15 cellular contexts compared by ENCODE assay signal in the genomic region with DNA sequence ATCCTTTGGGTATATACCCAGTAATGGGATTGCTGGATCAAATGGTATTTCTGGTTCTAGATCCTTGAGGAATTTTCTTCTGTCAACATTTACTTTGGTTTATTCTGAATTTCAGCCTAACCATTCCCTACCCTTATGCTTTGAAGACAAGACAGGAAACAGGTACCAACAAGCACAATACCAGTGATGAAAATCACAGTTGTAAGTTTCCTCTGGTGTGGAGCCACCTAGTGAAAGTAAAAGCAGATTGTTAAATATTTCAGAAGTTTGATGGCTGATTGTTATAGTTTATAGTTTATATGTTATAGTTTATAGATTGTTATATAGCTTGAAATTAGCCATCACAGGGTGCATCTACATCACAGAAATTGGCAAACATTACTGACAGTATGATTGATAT.
A peak's percentile ranks its signal among the peaks of the same experiment; 100 is the strongest.
DNase-seq lines count a peak whose midpoint lies in the region; ATAC-seq and TF ChIP-seq lines count a peak whose summit lies in the region.
"Had no signal": no experiment of that assay in that cellular context is flagged by ENCODE, and none has a peak within 500 bp of the region (broad histone marks: within the 10 kb centered on the region; RNA-seq: fewer than 3 reads in every experiment).

No MANE protein-coding gene starts in this region.

- peak; percentile 19; the same call in 1 of the 2 replicates for TF ChIP-seq RAD21 in Ishikawa (IDR thresholded peaks at IDR 0.05; ENCODE audit: low read depth)

- DNase-seq in ELR (ENCODE audit: low read depth): peak; percentile 47
- DNase-seq in fibroblast of pulmonary artery (ENCODE audit: low read depth): peak; percentile 14
- no peak for DNase-seq in activated CD4-positive, alpha-beta T cell treated with anti-CD3 and anti-CD28 coated beads for 1 hour
- DNase-seq in SJCRH30: no peak
- no peak for DNase-seq in stimulated activated naive CD8-positive, alpha-beta T cell treated with anti-CD3 and anti-CD28 coated beads, Interleukin-15, Interleukin-2, amounts not matched to agents 100 U/mL and 50 U/mL, for 24 hours
- DNase-seq: activated CD4-positive, alpha-beta T cell treated with anti-CD3 and anti-CD28 coated beads for 36 hours; dermis blood vessel endothelial cell; islet precursor cell; NCI-H1930; NCI-H226; stimulated activated CD4-positive, alpha-beta T cell treated with anti-CD3 and anti-CD28 coated beads, Interleukin-12 subunit alpha, Interleukin-12 subunit beta, amount 100 ng/mL, for 4 hours; upper lobe of right lung had no signal

- H3K4me3 ChIP-seq in fibroblast of pulmonary artery (replicated peaks; ENCODE audit: low read depth, low read length) (no peak overlapping the region), SJCRH30 (no peak overlapping the region)
- H3K4me3 ChIP-seq: upper lobe of right lung had no signal

- TF ChIP-seq CTCF in VCaP (conservative IDR thresholded peaks at IDR 0.05): peak; percentile 37; the same call in 1 of the 2 replicates
- TF ChIP-seq CTCF in fibroblast of pulmonary artery (IDR thresholded peaks at IDR 0.05; ENCODE audit: low read length, missing control alignments): peak; percentile 18

- no peaks in the 10 kb centered on the region for H3K36me3 ChIP-seq in SJCRH30
- H3K36me3 ChIP-seq: upper lobe of right lung had no signal

- H3K9me3 ChIP-seq in SJCRH30 (replicated peaks): no peaks in the 10 kb centered on the region
- H3K9me3 ChIP-seq: upper lobe of right lung had no signal

- H3K27me3 ChIP-seq in SJCRH30: no peaks in the 10 kb centered on the region
- H3K27me3 ChIP-seq: upper lobe of right lung had no signal

- no peak for TF ChIP-seq EP300 in Ishikawa (IDR thresholded peaks at IDR 0.05; ENCODE audit: borderline replicate concordance)

- H3K4me1 ChIP-seq in SJCRH30: no peaks in the 10 kb centered on the region
- H3K4me1 ChIP-seq: upper lobe of right lung had no signal

- H3K27ac ChIP-seq in VCaP: no peak overlapping the region
- no peak overlapping the region for H3K27ac ChIP-seq in SJCRH30
- H3K27ac ChIP-seq: upper lobe of right lung had no signal

- ATAC-seq in stimulated activated naive CD8-positive, alpha-beta T cell treated with anti-CD3 and anti-CD28 coated beads, Interleukin-15, Interleukin-2, amounts not matched to agents 100 U/mL and 50 U/mL, for 24 hours: no peak
- ATAC-seq: activated CD4-positive, alpha-beta T cell treated with anti-CD3 and anti-CD28 coated beads for 36 hours; Right ventricle myocardium inferior; upper lobe of right lung had no signal

TF ChIP-seq in Ishikawa, 13 proteins besides CTCF, POLR2A, EP300 and RAD21:
- TF ChIP-seq CEBPB (IDR thresholded peaks at IDR 0.05): no peak
- TF ChIP-seq, protein P1, sequence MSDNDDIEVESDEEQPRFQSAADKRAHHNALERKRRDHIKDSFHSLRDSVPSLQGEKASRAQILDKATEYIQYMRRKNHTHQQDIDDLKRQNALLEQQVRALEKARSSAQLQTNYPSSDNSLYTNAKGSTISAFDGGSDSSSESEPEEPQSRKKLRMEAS (IDR thresholded peaks at IDR 0.05): no peak
- no peak for TF ChIP-seq TEAD4 (IDR thresholded peaks at IDR 0.05)
- TF ChIP-seq, protein P2, sequence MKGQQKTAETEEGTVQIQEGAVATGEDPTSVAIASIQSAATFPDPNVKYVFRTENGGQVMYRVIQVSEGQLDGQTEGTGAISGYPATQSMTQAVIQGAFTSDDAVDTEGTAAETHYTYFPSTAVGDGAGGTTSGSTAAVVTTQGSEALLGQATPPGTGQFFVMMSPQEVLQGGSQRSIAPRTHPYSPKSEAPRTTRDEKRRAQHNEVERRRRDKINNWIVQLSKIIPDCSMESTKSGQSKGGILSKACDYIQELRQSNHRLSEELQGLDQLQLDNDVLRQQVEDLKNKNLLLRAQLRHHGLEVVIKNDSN (IDR thresholded peaks at IDR 0.05): no peak
- TF ChIP-seq TAF1 (IDR thresholded peaks at IDR 0.05; ENCODE audit: low read depth): no peak
- no peak for TF ChIP-seq ZBTB7A (IDR thresholded peaks at IDR 0.05; ENCODE audit: low read depth)
- TF ChIP-seq NFIC (IDR thresholded peaks at IDR 0.05): no peak
- TF ChIP-seq FOXM1 (IDR thresholded peaks at IDR 0.05; ENCODE audit: borderline replicate concordance, low read depth): no peak
- TF ChIP-seq, protein P3, sequence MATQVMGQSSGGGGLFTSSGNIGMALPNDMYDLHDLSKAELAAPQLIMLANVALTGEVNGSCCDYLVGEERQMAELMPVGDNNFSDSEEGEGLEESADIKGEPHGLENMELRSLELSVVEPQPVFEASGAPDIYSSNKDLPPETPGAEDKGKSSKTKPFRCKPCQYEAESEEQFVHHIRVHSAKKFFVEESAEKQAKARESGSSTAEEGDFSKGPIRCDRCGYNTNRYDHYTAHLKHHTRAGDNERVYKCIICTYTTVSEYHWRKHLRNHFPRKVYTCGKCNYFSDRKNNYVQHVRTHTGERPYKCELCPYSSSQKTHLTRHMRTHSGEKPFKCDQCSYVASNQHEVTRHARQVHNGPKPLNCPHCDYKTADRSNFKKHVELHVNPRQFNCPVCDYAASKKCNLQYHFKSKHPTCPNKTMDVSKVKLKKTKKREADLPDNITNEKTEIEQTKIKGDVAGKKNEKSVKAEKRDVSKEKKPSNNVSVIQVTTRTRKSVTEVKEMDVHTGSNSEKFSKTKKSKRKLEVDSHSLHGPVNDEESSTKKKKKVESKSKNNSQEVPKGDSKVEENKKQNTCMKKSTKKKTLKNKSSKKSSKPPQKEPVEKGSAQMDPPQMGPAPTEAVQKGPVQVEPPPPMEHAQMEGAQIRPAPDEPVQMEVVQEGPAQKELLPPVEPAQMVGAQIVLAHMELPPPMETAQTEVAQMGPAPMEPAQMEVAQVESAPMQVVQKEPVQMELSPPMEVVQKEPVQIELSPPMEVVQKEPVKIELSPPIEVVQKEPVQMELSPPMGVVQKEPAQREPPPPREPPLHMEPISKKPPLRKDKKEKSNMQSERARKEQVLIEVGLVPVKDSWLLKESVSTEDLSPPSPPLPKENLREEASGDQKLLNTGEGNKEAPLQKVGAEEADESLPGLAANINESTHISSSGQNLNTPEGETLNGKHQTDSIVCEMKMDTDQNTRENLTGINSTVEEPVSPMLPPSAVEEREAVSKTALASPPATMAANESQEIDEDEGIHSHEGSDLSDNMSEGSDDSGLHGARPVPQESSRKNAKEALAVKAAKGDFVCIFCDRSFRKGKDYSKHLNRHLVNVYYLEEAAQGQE (IDR thresholded peaks at IDR 0.05; ENCODE audit: low read depth): no peak
- no peak for TF ChIP-seq EGR1 (IDR thresholded peaks at IDR 0.05)
- no peak for TF ChIP-seq CREB1 (IDR thresholded peaks at IDR 0.05; ENCODE audit: low read depth)
- TF ChIP-seq TCF12 (IDR thresholded peaks at IDR 0.05; ENCODE audit: low read depth): no peak
- TF ChIP-seq YY1 (IDR thresholded peaks at IDR 0.05; ENCODE audit: low read depth): no peak
TF ChIP-seq in Ishikawa: peak in this region for 0.

Comparison
In these comparisons a context has a peak if more than half of its experiments do, and no peak if none do; other contexts are left out.
1. DNase-seq: peak in ELR (single experiment) and fibroblast of pulmonary artery (single experiment); none in activated CD4-positive, alpha-beta T cell treated with anti-CD3 and anti-CD28 coated beads for 1 hour (single experiment), SJCRH30 (0 of 2) and stimulated activated naive CD8-positive, alpha-beta T cell treated with anti-CD3 and anti-CD28 coated beads, Interleukin-15, Interleukin-2, amounts not matched to agents 100 U/mL and 50 U/mL, for 24 hours (single experiment).